In the genomic region with DNA sequence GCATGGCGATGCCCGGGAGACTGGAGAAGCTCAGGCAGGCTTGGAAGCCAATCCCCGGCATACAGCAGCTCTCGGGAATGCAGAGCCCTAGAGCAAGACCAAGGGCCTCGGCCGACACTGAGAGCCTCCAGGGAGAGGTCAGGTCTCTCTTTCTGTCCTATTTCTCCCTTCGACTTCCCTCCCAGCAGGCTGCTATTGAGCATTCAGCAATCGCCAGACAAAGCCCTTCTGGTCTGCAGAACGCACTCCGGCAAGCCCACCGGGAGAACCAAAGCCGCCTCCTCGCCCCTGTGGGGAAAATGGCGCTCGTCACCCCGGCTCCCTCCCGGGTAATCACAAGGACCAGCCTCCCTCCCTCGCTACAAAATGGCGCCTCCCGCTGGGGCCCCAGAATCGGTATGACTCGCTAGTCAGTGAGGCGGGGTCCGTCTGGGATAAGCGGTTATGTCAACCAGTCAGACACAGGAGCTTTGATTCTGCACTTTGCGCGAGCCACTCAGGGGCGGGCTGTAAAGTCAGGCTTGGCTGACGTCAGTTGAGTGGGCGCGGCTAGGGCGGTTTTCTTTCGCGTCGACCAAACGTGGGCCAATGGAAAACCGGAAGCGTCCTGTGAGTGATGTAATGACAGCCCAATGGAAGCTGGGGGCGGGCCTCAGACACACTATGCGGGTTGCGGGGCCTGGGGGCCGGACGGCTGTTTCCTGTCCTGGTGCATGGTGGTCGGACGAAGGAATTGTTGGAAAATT, we compare ENCODE assay signal across 1 cellular context.
A peak's percentile ranks its signal among the peaks of the same experiment; 100 is the strongest.
TF ChIP-seq lines count a peak whose summit lies in the region.

A gene (plus strand): TSS at position 691 of the 746 bp plus-strand sequence. CDS start 10,297 bp downstream, outside the sequence.

TF ChIP-seq in WTC11, 78 proteins besides CTCF, POLR2A, EP300 and RAD21 (continued from another document):
- TF ChIP-seq, protein P1, sequence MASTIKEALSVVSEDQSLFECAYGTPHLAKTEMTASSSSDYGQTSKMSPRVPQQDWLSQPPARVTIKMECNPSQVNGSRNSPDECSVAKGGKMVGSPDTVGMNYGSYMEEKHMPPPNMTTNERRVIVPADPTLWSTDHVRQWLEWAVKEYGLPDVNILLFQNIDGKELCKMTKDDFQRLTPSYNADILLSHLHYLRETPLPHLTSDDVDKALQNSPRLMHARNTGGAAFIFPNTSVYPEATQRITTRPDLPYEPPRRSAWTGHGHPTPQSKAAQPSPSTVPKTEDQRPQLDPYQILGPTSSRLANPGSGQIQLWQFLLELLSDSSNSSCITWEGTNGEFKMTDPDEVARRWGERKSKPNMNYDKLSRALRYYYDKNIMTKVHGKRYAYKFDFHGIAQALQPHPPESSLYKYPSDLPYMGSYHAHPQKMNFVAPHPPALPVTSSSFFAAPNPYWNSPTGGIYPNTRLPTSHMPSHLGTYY (CRISPR knock-in tag; IDR thresholded peaks at IDR 0.05) = 0 out of 2 replicates have a peak, but pooled peaks have one; percentile 61
- TF ChIP-seq, protein P2, sequence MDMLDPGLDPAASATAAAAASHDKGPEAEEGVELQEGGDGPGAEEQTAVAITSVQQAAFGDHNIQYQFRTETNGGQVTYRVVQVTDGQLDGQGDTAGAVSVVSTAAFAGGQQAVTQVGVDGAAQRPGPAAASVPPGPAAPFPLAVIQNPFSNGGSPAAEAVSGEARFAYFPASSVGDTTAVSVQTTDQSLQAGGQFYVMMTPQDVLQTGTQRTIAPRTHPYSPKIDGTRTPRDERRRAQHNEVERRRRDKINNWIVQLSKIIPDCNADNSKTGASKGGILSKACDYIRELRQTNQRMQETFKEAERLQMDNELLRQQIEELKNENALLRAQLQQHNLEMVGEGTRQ (CRISPR knock-in tag; IDR thresholded peaks at IDR 0.05) = peak; percentile 40; the same call in 1 of the 2 replicates
- TF ChIP-seq SOX15 (CRISPR knock-in tag; IDR thresholded peaks at IDR 0.05) = no peak
- TF ChIP-seq NFATC4 (CRISPR knock-in tag; IDR thresholded peaks at IDR 0.05) = no peak
- TF ChIP-seq FOXK1 (CRISPR knock-in tag; IDR thresholded peaks at IDR 0.05) = peak; percentile 90
- peak; percentile 99 for TF ChIP-seq NFYB (CRISPR knock-in tag; conservative IDR thresholded peaks at IDR 0.05; ENCODE audit: low read depth)
- peak; percentile 93 for TF ChIP-seq CREM (CRISPR knock-in tag; IDR thresholded peaks at IDR 0.05)
- TF ChIP-seq ZNF396 (CRISPR knock-in tag; IDR thresholded peaks at IDR 0.05; ENCODE audit: borderline replicate concordance) = peak; percentile 64; the same call in 1 of the 2 replicates
- TF ChIP-seq ZNF263 (CRISPR knock-in tag; IDR thresholded peaks at IDR 0.05; ENCODE audit: low read depth) = no peak
- peak; percentile 75 for TF ChIP-seq GABPB1 (CRISPR knock-in tag; IDR thresholded peaks at IDR 0.05)
- no peak for TF ChIP-seq ESRRA (CRISPR knock-in tag; IDR thresholded peaks at IDR 0.05; ENCODE audit: borderline replicate concordance)
- no peak for TF ChIP-seq RORB (CRISPR knock-in tag; IDR thresholded peaks at IDR 0.05)
- TF ChIP-seq, protein P3, sequence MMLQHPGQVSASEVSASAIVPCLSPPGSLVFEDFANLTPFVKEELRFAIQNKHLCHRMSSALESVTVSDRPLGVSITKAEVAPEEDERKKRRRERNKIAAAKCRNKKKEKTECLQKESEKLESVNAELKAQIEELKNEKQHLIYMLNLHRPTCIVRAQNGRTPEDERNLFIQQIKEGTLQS (CRISPR knock-in tag; conservative IDR thresholded peaks at IDR 0.05) = no peak
- 0 out of 2 replicates have a peak, but pooled peaks have one; percentile 26 for TF ChIP-seq TEAD4 (CRISPR knock-in tag; IDR thresholded peaks at IDR 0.05)
TF ChIP-seq in WTC11: peak in this region for 13.
